1 cellular context compared by ENCODE assay signal in the genomic region with DNA sequence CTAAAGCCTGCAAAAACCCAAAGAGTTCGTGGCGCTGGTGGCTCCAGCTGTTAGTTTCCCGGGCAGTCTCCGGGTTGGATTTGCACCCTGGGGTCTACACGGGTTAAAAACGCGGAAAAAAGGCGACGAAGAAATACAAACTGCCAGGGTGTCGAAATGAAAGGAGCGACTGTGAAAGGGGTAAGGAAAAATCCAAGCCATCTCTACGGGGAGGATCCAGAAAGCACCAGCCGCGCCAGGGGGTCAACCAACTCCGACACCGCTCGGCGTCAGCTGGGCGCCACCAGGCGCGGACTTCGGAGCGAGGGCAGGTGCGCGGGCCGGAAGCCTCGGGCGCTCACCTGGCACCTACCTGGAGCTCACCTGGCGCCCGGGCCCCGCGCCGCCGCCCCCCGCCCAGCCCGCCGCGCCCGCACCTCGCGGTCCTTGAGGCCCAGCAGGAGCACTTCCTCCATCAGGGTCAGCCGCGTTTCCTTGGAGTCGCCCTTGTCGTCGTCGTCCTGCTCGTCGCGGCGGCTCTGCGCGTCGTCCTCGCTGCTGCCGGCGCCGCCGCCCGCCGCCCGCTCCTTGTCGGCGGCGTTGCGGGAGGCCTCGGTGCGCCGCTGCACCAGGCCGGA.
A peak's percentile ranks its signal among the peaks of the same experiment; 100 is the strongest.
TF ChIP-seq lines count a peak whose summit lies in the region.

No MANE protein-coding gene starts in this region.

TF ChIP-seq in HEK293, 187 proteins besides CTCF, POLR2A, EP300 and RAD21 (continued from another document and continues in another):
- TF ChIP-seq, protein P1, sequence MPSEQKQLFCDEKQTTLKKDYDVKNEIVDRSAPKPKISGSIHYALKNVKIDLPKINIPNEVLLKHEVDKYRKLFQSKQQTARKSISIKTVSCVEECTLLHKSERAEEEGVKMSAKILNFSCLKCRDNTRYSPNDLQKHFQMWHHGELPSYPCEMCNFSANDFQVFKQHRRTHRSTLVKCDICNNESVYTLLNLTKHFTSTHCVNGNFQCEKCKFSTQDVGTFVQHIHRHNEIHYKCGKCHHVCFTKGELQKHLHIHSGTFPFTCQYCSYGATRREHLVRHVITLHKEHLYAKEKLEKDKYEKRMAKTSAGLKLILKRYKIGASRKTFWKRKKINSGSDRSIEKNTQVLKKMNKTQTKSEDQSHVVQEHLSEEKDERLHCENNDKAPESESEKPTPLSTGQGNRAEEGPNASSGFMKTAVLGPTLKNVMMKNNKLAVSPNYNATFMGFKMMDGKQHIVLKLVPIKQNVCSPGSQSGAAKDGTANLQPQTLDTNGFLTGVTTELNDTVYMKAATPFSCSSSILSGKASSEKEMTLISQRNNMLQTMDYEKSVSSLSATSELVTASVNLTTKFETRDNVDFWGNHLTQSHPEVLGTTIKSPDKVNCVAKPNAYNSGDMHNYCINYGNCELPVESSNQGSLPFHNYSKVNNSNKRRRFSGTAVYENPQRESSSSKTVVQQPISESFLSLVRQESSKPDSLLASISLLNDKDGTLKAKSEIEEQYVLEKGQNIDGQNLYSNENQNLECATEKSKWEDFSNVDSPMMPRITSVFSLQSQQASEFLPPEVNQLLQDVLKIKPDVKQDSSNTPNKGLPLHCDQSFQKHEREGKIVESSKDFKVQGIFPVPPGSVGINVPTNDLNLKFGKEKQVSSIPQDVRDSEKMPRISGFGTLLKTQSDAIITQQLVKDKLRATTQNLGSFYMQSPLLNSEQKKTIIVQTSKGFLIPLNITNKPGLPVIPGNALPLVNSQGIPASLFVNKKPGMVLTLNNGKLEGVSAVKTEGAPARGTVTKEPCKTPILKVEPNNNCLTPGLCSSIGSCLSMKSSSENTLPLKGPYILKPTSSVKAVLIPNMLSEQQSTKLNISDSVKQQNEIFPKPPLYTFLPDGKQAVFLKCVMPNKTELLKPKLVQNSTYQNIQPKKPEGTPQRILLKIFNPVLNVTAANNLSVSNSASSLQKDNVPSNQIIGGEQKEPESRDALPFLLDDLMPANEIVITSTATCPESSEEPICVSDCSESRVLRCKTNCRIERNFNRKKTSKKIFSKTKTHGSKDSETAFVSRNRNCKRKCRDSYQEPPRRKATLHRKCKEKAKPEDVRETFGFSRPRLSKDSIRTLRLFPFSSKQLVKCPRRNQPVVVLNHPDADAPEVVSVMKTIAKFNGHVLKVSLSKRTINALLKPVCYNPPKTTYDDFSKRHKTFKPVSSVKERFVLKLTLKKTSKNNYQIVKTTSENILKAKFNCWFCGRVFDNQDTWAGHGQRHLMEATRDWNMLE (tag by site-specific recombination; conservative IDR thresholded peaks at IDR 0.05; ENCODE audit: low read depth): no peak
- TF ChIP-seq HOXC10 (CRISPR knock-in tag; IDR thresholded peaks at IDR 0.05) (no peak), ZNF140 (tag by site-specific recombination; IDR thresholded peaks at IDR 0.05) (no peak), ZNF350 (tag by site-specific recombination; IDR thresholded peaks at IDR 0.05) (no peak), ZNF76 (tag by site-specific recombination; IDR thresholded peaks at IDR 0.05; ENCODE audit: borderline replicate concordance, low read depth) (no peak), ZSCAN16 (tag by site-specific recombination; IDR thresholded peaks at IDR 0.05) (no peak; the same call in 1 of the 2 replicates), ZBTB17 (tag by site-specific recombination; IDR thresholded peaks at IDR 0.05) (no peak), ZNF175 (tag by site-specific recombination; IDR thresholded peaks at IDR 0.05) (no peak), ZNF521 (tag by site-specific recombination; IDR thresholded peaks at IDR 0.05) (no peak), SP3 (tag by site-specific recombination; IDR thresholded peaks at IDR 0.05) (no peak), ZBTB48 (tag by site-specific recombination; IDR thresholded peaks at IDR 0.05) (peak; percentile 16; the same call in 1 of the 2 replicates), KLF10 (tag by site-specific recombination; IDR thresholded peaks at IDR 0.05) (no peak), OVOL3 (tag by site-specific recombination; IDR thresholded peaks at IDR 0.05) (no peak), ZNF239 (tag by site-specific recombination; IDR thresholded peaks at IDR 0.05) (no peak), ZNF585B (tag by site-specific recombination; IDR thresholded peaks at IDR 0.05) (no peak), HOXA7 (CRISPR knock-in tag; IDR thresholded peaks at IDR 0.05; ENCODE audit: borderline replicate concordance) (no peak), ZNF433 (tag by site-specific recombination; IDR thresholded peaks at IDR 0.05; ENCODE audit: low read depth) (no peak), ZNF670 (tag by site-specific recombination; IDR thresholded peaks at IDR 0.05; ENCODE audit: low read depth) (no peak), ZNF223 (tag by site-specific recombination; IDR thresholded peaks at IDR 0.05) (no peak), ZNF146 (tag by site-specific recombination; IDR thresholded peaks at IDR 0.05) (no peak; the same call in 1 of the 2 replicates), ZNF791 (tag by site-specific recombination; IDR thresholded peaks at IDR 0.05) (no peak), YY1 (tag by site-specific recombination; IDR thresholded peaks at IDR 0.05) (no peak), PRDM1 (tag by site-specific recombination; IDR thresholded peaks at IDR 0.05) (no peak), ZNF626 (tag by site-specific recombination; IDR thresholded peaks at IDR 0.05) (no peak), ZNF580 (tag by site-specific recombination; IDR thresholded peaks at IDR 0.05) (peak; percentile 68; the same call in 1 of the 2 replicates), ZNF600 (tag by site-specific recombination; IDR thresholded peaks at IDR 0.05) (peak; percentile 90; the same call in 1 of the 2 replicates), GLI4 (tag by site-specific recombination; IDR thresholded peaks at IDR 0.05) (no peak), RBAK (tag by site-specific recombination; IDR thresholded peaks at IDR 0.05) (no peak), ZNF660 (tag by site-specific recombination; IDR thresholded peaks at IDR 0.05) (no peak), ATF2 (tag by site-specific recombination; IDR thresholded peaks at IDR 0.05; ENCODE audit: low read depth) (no peak), ZFP3 (tag by site-specific recombination; IDR thresholded peaks at IDR 0.05; ENCODE audit: low read depth) (0 out of 2 replicates have a peak, but pooled peaks have one; percentile 4), ZNF558 (tag by site-specific recombination; IDR thresholded peaks at IDR 0.05) (no peak), AEBP2 (tag by site-specific recombination; IDR thresholded peaks at IDR 0.05; ENCODE audit: borderline replicate concordance) (no peak), ELK4 (IDR thresholded peaks at IDR 0.05; ENCODE audit: borderline replicate concordance, low read depth, low read length) (no peak), ZNF449 (tag by site-specific recombination; IDR thresholded peaks at IDR 0.05) (no peak; the same call in 1 of the 2 replicates), ZNF2 (tag by site-specific recombination; IDR thresholded peaks at IDR 0.05) (peak; percentile 64; the same call in 1 of the 2 replicates), SETDB1 (IDR thresholded peaks at IDR 0.05; ENCODE audit: insufficient read length, low read length) (no peak), ZNF266 (tag by site-specific recombination; IDR thresholded peaks at IDR 0.05; ENCODE audit: low read depth) (no peak), ZNF704 (tag by site-specific recombination; IDR thresholded peaks at IDR 0.05) (no peak), ZNF324 (tag by site-specific recombination; IDR thresholded peaks at IDR 0.05) (no peak), TCF7L2 (IDR thresholded peaks at IDR 0.05; ENCODE audit: borderline replicate concordance, low read depth, low read length) (no peak), ZNF785 (tag by site-specific recombination; IDR thresholded peaks at IDR 0.05) (no peak)
- TF ChIP-seq, protein P2, sequence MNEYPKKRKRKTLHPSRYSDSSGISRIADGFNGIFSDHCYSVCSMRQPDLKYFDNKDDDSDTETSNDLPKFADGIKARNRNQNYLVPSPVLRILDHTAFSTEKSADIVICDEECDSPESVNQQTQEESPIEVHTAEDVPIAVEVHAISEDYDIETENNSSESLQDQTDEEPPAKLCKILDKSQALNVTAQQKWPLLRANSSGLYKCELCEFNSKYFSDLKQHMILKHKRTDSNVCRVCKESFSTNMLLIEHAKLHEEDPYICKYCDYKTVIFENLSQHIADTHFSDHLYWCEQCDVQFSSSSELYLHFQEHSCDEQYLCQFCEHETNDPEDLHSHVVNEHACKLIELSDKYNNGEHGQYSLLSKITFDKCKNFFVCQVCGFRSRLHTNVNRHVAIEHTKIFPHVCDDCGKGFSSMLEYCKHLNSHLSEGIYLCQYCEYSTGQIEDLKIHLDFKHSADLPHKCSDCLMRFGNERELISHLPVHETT (tag by site-specific recombination; IDR thresholded peaks at IDR 0.05): no peak
- TF ChIP-seq, protein P3, sequence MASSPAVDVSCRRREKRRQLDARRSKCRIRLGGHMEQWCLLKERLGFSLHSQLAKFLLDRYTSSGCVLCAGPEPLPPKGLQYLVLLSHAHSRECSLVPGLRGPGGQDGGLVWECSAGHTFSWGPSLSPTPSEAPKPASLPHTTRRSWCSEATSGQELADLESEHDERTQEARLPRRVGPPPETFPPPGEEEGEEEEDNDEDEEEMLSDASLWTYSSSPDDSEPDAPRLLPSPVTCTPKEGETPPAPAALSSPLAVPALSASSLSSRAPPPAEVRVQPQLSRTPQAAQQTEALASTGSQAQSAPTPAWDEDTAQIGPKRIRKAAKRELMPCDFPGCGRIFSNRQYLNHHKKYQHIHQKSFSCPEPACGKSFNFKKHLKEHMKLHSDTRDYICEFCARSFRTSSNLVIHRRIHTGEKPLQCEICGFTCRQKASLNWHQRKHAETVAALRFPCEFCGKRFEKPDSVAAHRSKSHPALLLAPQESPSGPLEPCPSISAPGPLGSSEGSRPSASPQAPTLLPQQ (tag by site-specific recombination; IDR thresholded peaks at IDR 0.05): no peak; the same call in 1 of the 2 replicates
